Comparison of ENCODE assay signal across 1 cellular context in the genomic region with DNA sequence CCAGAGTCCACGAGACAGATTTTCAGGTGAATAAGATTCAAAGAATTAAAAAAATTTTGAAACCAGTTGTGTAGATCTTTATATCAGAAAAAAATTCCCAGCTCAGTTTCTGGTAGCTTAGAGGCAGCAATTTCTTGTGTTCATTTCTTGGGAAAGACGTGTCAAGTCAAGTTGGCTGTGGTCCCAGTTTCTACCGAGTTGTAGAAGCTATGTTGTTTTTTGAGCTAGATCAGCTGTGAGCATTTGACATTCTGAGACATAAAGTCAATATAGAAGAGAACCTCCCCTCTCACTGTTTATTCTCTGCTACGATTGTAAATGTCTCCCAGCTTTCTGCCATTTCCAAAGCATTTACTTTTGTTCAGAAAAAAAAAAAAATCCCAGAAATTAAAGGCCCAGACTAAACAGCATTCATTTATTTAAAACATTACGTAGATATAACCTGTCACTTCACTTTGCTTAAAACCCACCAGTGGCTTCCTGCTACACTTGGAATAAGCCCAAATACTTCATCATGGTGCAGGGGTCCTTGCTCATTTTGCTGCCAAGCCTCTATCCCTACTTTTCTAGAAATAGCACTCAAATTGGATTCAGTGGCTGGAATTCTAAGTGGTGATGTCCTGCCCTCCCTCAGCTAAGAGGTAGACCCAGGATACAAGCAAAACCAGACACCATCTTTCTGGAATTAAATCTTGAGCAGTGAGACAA.
TF ChIP-seq lines count a peak whose summit lies in the region.

No MANE protein-coding gene starts in this region.

TF ChIP-seq in HEK293, 187 proteins besides CTCF, POLR2A, EP300 and RAD21 (continued from another document):
- TF ChIP-seq OSR2 (tag by site-specific recombination; IDR thresholded peaks at IDR 0.05) = peak; percentile 44; the same call in 1 of the 2 replicates
- peak; percentile 96; the same call in 1 of the 2 replicates for TF ChIP-seq MZF1 (tag by site-specific recombination; IDR thresholded peaks at IDR 0.05; ENCODE audit: borderline replicate concordance)
